In genomic region chr10:32346551-32347362, GRCh38 we compare ENCODE assay signal across 1 cellular context.
TF ChIP-seq lines count a peak whose summit lies in the region.

TSS of gene EPC1 (minus strand) at chr10:32347158. CDS start at chr10:32346915, 243 bp downstream.

TF ChIP-seq in K562, 482 proteins besides CTCF, POLR2A, EP300 and RAD21 (continued from another document and continues in another):
- TF ChIP-seq MGA (IDR thresholded peaks at IDR 0.05) (peak; percentile 70), PHF21A (IDR thresholded peaks at IDR 0.05; ENCODE audit: borderline replicate concordance, low read depth) (no peak), ZNF318 (IDR thresholded peaks at IDR 0.05; ENCODE audit: borderline replicate concordance in 1 of 2, low read depth in 1 of 2) (0 out of 4 replicates have a peak, but pooled peaks of 1 of the 2 experiments have one; percentile 32), SNIP1 (IDR thresholded peaks at IDR 0.05; ENCODE audit: low read depth) (no peak), ZNF3 (CRISPR knock-in tag; IDR thresholded peaks at IDR 0.05) (no peak), CSDE1 (IDR thresholded peaks at IDR 0.05) (0 out of 4 replicates have a peak, but pooled peaks have one; percentile 33 to 50), NFIC (IDR thresholded peaks at IDR 0.05) (no peak), IFI16 (CRISPR knock-in tag; IDR thresholded peaks at IDR 0.05) (no peak), E2F4 (CRISPR knock-in tag; IDR thresholded peaks at IDR 0.05; ENCODE audit: low read depth) (0 out of 2 replicates have a peak, but pooled peaks have one; percentile 45), ZNF639 (CRISPR knock-in tag; conservative IDR thresholded peaks at IDR 0.05 in 1 of 2, IDR thresholded peaks at IDR 0.05 in 1 of 2) (peak in 1 of 2 experiments; percentile 82; a peak in 2 of 4 replicates), SP1 (CRISPR knock-in tag; IDR thresholded peaks at IDR 0.05) (0 out of 2 replicates have a peak, but pooled peaks have one; percentile 28), MLLT1 (IDR thresholded peaks at IDR 0.05) (no peak), ZNF668 (CRISPR knock-in tag; IDR thresholded peaks at IDR 0.05) (peak; percentile 56; the same call in 1 of the 2 replicates), ZNF740 (CRISPR knock-in tag; IDR thresholded peaks at IDR 0.05) (no peak; the same call in 1 of the 2 replicates), ZNF740 (tag; IDR thresholded peaks at IDR 0.05) (peak in 1 of 2 experiments; percentile 46; a peak in 1 of 4 replicates), TRIM28 (IDR thresholded peaks at IDR 0.05) (0 out of 2 replicates have a peak, but pooled peaks have one; percentile 41), NUFIP1 (IDR thresholded peaks at IDR 0.05; ENCODE audit: partially characterized antibody) (no peak), RB1 (IDR thresholded peaks at IDR 0.05; ENCODE audit: low read depth) (peak; percentile 93), ZNF764 (CRISPR knock-in tag; IDR thresholded peaks at IDR 0.05; ENCODE audit: low read depth) (no peak), ZNF175 (CRISPR knock-in tag; IDR thresholded peaks at IDR 0.05; ENCODE audit: low read depth) (peak; percentile 89), RFX7 (CRISPR knock-in tag; IDR thresholded peaks at IDR 0.05) (no peak), USF2 (CRISPR knock-in tag; IDR thresholded peaks at IDR 0.05) (0 out of 2 replicates have a peak, but pooled peaks have one; percentile 3), ETV1 (tag; conservative IDR thresholded peaks at IDR 0.05; ENCODE audit: low read depth) (0 out of 2 replicates have a peak, but pooled peaks have one; percentile 31), RCOR1 (IDR thresholded peaks at IDR 0.05; ENCODE audit: borderline replicate concordance in 1 of 2, low read depth in 2 of 2, low read length in 2 of 2) (no peak), ZNF583 (CRISPR knock-in tag; IDR thresholded peaks at IDR 0.05) (peak; percentile 9; the same call in 1 of the 2 replicates), ZNF589 (CRISPR knock-in tag; IDR thresholded peaks at IDR 0.05; ENCODE audit: low read depth) (peak; percentile 72), RBM39 (optimal IDR thresholded peaks at IDR 0.05; ENCODE audit: low read depth, low read length) (peak; percentile 64), EP400 (IDR thresholded peaks at IDR 0.05) (peak; percentile 84)
